1 cellular context compared by ENCODE assay signal in genomic region chr18:56001576-56001975, GRCh38.
TF ChIP-seq lines count a peak whose summit lies in the region.

No MANE protein-coding gene starts in this region.

TF ChIP-seq in GM12878, 131 proteins besides CTCF, POLR2A, EP300 and RAD21 (continued from another document):
- TF ChIP-seq E2F8 (IDR thresholded peaks at IDR 0.05; ENCODE audit: low read depth, partially characterized antibody) (no peak), SMARCA5 (IDR thresholded peaks at IDR 0.05) (no peak), EED (IDR thresholded peaks at IDR 0.05; ENCODE audit: low read depth) (no peak), USF1 (IDR thresholded peaks at IDR 0.05; ENCODE audit: borderline replicate concordance, extremely low read length, insufficient read depth, low read depth, low read length) (no peak), IRF4 (IDR thresholded peaks at IDR 0.05; ENCODE audit: low read depth, low read length) (no peak)
